In genomic region chr13:31050486-31051400, GRCh38 we compare ENCODE assay signal across 11 cellular contexts.
A peak's percentile ranks its signal among the peaks of the same experiment; 100 is the strongest.
DNase-seq lines count a peak whose midpoint lies in the region; ATAC-seq and TF ChIP-seq lines count a peak whose summit lies in the region.
"Had no signal": no experiment of that assay in that cellular context is flagged by ENCODE, and none has a peak within 500 bp of the region (broad histone marks: within the 10 kb centered on the region; RNA-seq: fewer than 3 reads in every experiment).

No MANE protein-coding gene starts in this region.

- peaks cover 27% of the 10 kb centered on the region for H3K27me3 Mint-ChIP-seq in activated naive CD4-positive, alpha-beta T cell treated with anti-CD3 and anti-CD28 coated beads, Interleukin-2, amount 10 ng/mL, durations not matched to agents 7 days and 5 days

- intact Hi-C loops in OCI-LY7 (cut with micrococcal nuclease; ENCODE audit: unreplicated experiment): no loop called here

- no peaks in the 10 kb centered on the region for H3K36me3 Mint-ChIP-seq in activated naive CD4-positive, alpha-beta T cell treated with anti-CD3 and anti-CD28 coated beads, Interleukin-2, amount 50 U/mL, for 72 hours
- H3K36me3 Mint-ChIP-seq in activated naive CD4-positive, alpha-beta T cell treated with anti-CD3 and anti-CD28 coated beads, Interleukin-2, amount 10 ng/mL, durations not matched to agents 7 days and 5 days: no peaks in the 10 kb centered on the region
- H3K36me3 Mint-ChIP-seq: IgD-negative memory B cell had no signal

- H3K9me3 ChIP-seq in OCI-LY7 (ENCODE audit: low read length): no peaks in the 10 kb centered on the region
- no peaks in the 10 kb centered on the region for H3K9me3 ChIP-seq in thoracic aorta

- POLR2A ChIA-PET in OCI-LY7 (lab: Charles Lee): interaction anchor here (0.6 to 0.7 kb wide), 3 partner anchors 135 to 1951 kb away, joined by 3 to 5 read pairs (median 3); no protein-coding TSS in a partner anchor

- H3K4me3 ChIP-seq in OCI-LY7 (ENCODE audit: low read depth, low read length, poor library complexity, severe bottlenecking): no peak overlapping the region
- no peak overlapping the region for H3K4me3 ChIP-seq in fibroblast of mammary gland (ENCODE audit: control insufficient read depth, low read depth, low read length)
- H3K4me3 ChIP-seq in thoracic aorta: no peak overlapping the region
- H3K4me3 ChIP-seq: PC-9 had no signal

- BruUV-seq in OCI-LY7 (replicated peaks; lab: Mats Ljungman, UMichigan): no TSS peak

- peak; percentile 19 to 59 for ATAC-seq in activated naive CD4-positive, alpha-beta T cell treated with anti-CD3 and anti-CD28 coated beads, Interleukin-2, amount 50 U/mL, for 72 hours
- no peak for ATAC-seq in thoracic aorta (ENCODE audit: insufficient number of reproducible peaks, low FRiP score, low read depth)
- ATAC-seq in HG03280 (IDR thresholded peaks at IDR 0.05; ENCODE audit: unreplicated experiment): no peak

- H4K20me1 ChIP-seq in OCI-LY7 (ENCODE audit: insufficient read depth, low read length): no peaks in the 10 kb centered on the region

- H3K4me1 ChIP-seq in OCI-LY7 (ENCODE audit: insufficient read depth, low read length, poor library complexity, severe bottlenecking) (no peaks in the 10 kb centered on the region), thoracic aorta (ENCODE audit: control insufficient read depth in 1 of 2, low read depth in 2 of 2) (peaks cover 0 to under 1% of the 10 kb centered on the region in 2 donors)

- no peaks in the 10 kb centered on the region for H3K36me3 ChIP-seq in OCI-LY7 (ENCODE audit: insufficient read depth, low read length)
- no peaks in the 10 kb centered on the region for H3K36me3 ChIP-seq in thoracic aorta

- H2AFZ ChIP-seq in OCI-LY7 (ENCODE audit: low read length): no peak overlapping the region
- H2AFZ ChIP-seq: PC-9 had no signal

- H3K4me1 Mint-ChIP-seq in activated naive CD4-positive, alpha-beta T cell treated with anti-CD3 and anti-CD28 coated beads, Interleukin-2, amount 10 ng/mL, durations not matched to agents 7 days and 5 days: peaks cover 8% of the 10 kb centered on the region

- no peaks in the 10 kb centered on the region for H3K27me3 ChIP-seq in thoracic aorta (replicated peaks; ENCODE audit: insufficient read depth)

- no peak overlapping the region for H3K4me2 ChIP-seq in OCI-LY7 (ENCODE audit: low read length)
- H3K4me2 ChIP-seq: PC-9 had no signal

- no peak overlapping the region for H3K27ac Mint-ChIP-seq in activated naive CD4-positive, alpha-beta T cell treated with anti-CD3 and anti-CD28 coated beads, Interleukin-2, amount 50 U/mL, for 72 hours
- no peak overlapping the region for H3K27ac Mint-ChIP-seq in activated naive CD4-positive, alpha-beta T cell treated with anti-CD3 and anti-CD28 coated beads, Interleukin-2, amount 10 ng/mL, durations not matched to agents 7 days and 5 days

- no peak overlapping the region for H3K27ac ChIP-seq in OCI-LY7 (ENCODE audit: low read depth, low read length, poor library complexity, severe bottlenecking)
- H3K27ac ChIP-seq in thoracic aorta: no peak overlapping the region
- H3K27ac ChIP-seq: PC-9 had no signal

- no peaks in the 10 kb centered on the region for H3K9me2 ChIP-seq in OCI-LY7 (ENCODE audit: insufficient read depth, low read length)

- no peak for DNase-seq in activated naive CD4-positive, alpha-beta T cell treated with anti-CD3 and anti-CD28 coated beads, Interleukin-2, amount 50 U/mL, for 72 hours (ENCODE audit: low spot score in 2 of 2)
- no peak for DNase-seq in activated naive CD4-positive, alpha-beta T cell treated with anti-CD3 and anti-CD28 coated beads, Interleukin-2, amount 10 ng/mL, durations not matched to agents 7 days and 5 days
- DNase-seq in OCI-LY7 (ENCODE audit: low spot score) (no peak), fibroblast of mammary gland (ENCODE audit: low read depth) (peak; percentile 41), thoracic aorta (ENCODE audit: low spot score) (no peak), NCI-H2171 (lab: John Stamatoyannopoulos, UW) (no peak), mucosa of gallbladder (ENCODE audit: low spot score) (no peak)
- DNase-seq: occipital lobe, PC-9 had no signal

- CTCF ChIA-PET in activated naive CD4-positive, alpha-beta T cell treated with anti-CD3 and anti-CD28 coated beads, Interleukin-2, amount 10 ng/mL, durations not matched to agents 7 days and 5 days (lab: Charles Lee): interaction anchor here (1.4 kb wide), 1 partner anchor 72 kb away, joined by 6 read pairs; no protein-coding TSS in a partner anchor
- CTCF ChIA-PET in OCI-LY7 (lab: Charles Lee; ENCODE audit: unreplicated experiment): no interaction called here

- H3K4me3 Mint-ChIP-seq in activated naive CD4-positive, alpha-beta T cell treated with anti-CD3 and anti-CD28 coated beads, Interleukin-2, amount 10 ng/mL, durations not matched to agents 7 days and 5 days: no peak overlapping the region
- H3K4me3 Mint-ChIP-seq: IgD-negative memory B cell had no signal

- TF ChIP-seq CTCF in OCI-LY7 (conservative IDR thresholded peaks at IDR 0.05; ENCODE audit: low read length) (peak; percentile 34; the same call in 1 of the 2 replicates), fibroblast of mammary gland (conservative IDR thresholded peaks at IDR 0.05; ENCODE audit: control insufficient read depth, insufficient read depth, low read depth, low read length) (peak; percentile 51), thoracic aorta (IDR thresholded peaks at IDR 0.05) (peak; percentile 26)

- no peaks in the 10 kb centered on the region for H3K79me2 ChIP-seq in OCI-LY7 (ENCODE audit: insufficient read depth, low read depth, low read length)

- no peaks in the 10 kb centered on the region for H3K9me3 Mint-ChIP-seq in activated naive CD4-positive, alpha-beta T cell treated with anti-CD3 and anti-CD28 coated beads, Interleukin-2, amount 50 U/mL, for 72 hours
- H3K9me3 Mint-ChIP-seq in activated naive CD4-positive, alpha-beta T cell treated with anti-CD3 and anti-CD28 coated beads, Interleukin-2, amount 10 ng/mL, durations not matched to agents 7 days and 5 days: no peaks in the 10 kb centered on the region
- H3K9me3 Mint-ChIP-seq: IgD-negative memory B cell had no signal

Comparison
In these comparisons a context has a peak if more than half of its experiments do, and no peak if none do; other contexts are left out.
1. ATAC-seq: peak in activated naive CD4-positive, alpha-beta T cell treated with anti-CD3 and anti-CD28 coated beads, Interleukin-2, amount 50 U/mL, for 72 hours (2 of 2); none in thoracic aorta (single experiment) and HG03280 (single experiment).
2. Peak in every context shown above with its lines, with median percentiles within 50 percentile points of each other: CTCF ChIP-seq.